ENCODE assay signal across 8 cellular contexts in genomic region chr19:55656552-55656951, GRCh38. TPM values are rescaled to one million over a fixed set of nuclear protein-coding genes. Genes with fewer than 3 reads are reported as not detected.
DNase-seq lines count a peak whose midpoint lies in the region; TF ChIP-seq lines count a peak whose summit lies in the region.

No MANE protein-coding gene starts in this region.

- peaks cover 2% of the 10 kb centered on the region for H3K36me3 ChIP-seq in kidney epithelial cell (ENCODE audit: control insufficient read depth, insufficient read depth, low read length)
- peaks cover 28% of the 10 kb centered on the region for H3K36me3 ChIP-seq in thymus (ENCODE audit: control insufficient read depth, insufficient read depth)

- H3K27me3 ChIP-seq in kidney epithelial cell (ENCODE audit: control insufficient read depth, insufficient read depth, low read length): no peaks in the 10 kb centered on the region
- no peaks in the 10 kb centered on the region for H3K27me3 ChIP-seq in thymus (ENCODE audit: control insufficient read depth, insufficient read depth)

- peak overlapping the region; percentile 70 for H3K4me3 ChIP-seq in kidney epithelial cell (ENCODE audit: low read depth, low read length)
- peak overlapping the region; percentile 89 for H3K4me3 ChIP-seq in thymus (ENCODE audit: low read length)

- no peak for TF ChIP-seq CTCF in kidney epithelial cell (IDR thresholded peaks at IDR 0.05; ENCODE audit: insufficient read depth, low read length, poor library complexity, severe bottlenecking)

- no peaks in the 10 kb centered on the region for H3K9me3 ChIP-seq in thymus (ENCODE audit: control insufficient read depth)

- WGBS in thymus: 72% methylated on average over 7 of the region's 7 CpGs

- H3K4me1 ChIP-seq in thymus (ENCODE audit: control insufficient read depth, insufficient read depth, low read length): peaks cover 14% of the 10 kb centered on the region

- H3K27ac Mint-ChIP-seq in activated T-cell treated with anti-CD3 and anti-CD28 coated beads, Interleukin-2, amount 50 U/mL, for 24 hours: peak overlapping the region; percentile 98
- H3K27ac Mint-ChIP-seq in activated naive CD8-positive, alpha-beta T cell: peak overlapping the region; percentile 99

- no peaks in the 10 kb centered on the region for H3K27me3 Mint-ChIP-seq in activated T-cell treated with anti-CD3 and anti-CD28 coated beads, Interleukin-2, amount 50 U/mL, for 24 hours
- H3K27me3 Mint-ChIP-seq in activated naive CD8-positive, alpha-beta T cell: no peaks in the 10 kb centered on the region

- no peak for DNase-seq in activated T-cell treated with anti-CD3 and anti-CD28 coated beads, Interleukin-2, amount 50 U/mL, for 24 hours
- DNase-seq in activated T-cell treated with anti-CD3 and anti-CD28 coated beads, Interleukin-2, amount 50 U/mL, for 48 hours: no peak
- DNase-seq in kidney epithelial cell (ENCODE audit: low read depth): no peak
- DNase-seq in mucosa of gallbladder (ENCODE audit: low spot score): no peak
- DNase-seq in GM19240 (ENCODE audit: insufficient read length, low spot score): no peak
- no peak for DNase-seq in SHP77 treated with DMSO at 0.1 percent for 48 hours (lab: John Stamatoyannopoulos, UW)

- H3K27ac ChIP-seq in thymus (ENCODE audit: low read depth): no peak overlapping the region

- peak overlapping the region; percentile 93 for H3K4me3 Mint-ChIP-seq in activated T-cell treated with anti-CD3 and anti-CD28 coated beads, Interleukin-2, amount 50 U/mL, for 24 hours
- H3K4me3 Mint-ChIP-seq in activated naive CD8-positive, alpha-beta T cell: peak overlapping the region; percentile 98

- peaks cover 76% of the 10 kb centered on the region for H3K36me3 Mint-ChIP-seq in activated T-cell treated with anti-CD3 and anti-CD28 coated beads, Interleukin-2, amount 50 U/mL, for 24 hours (ENCODE audit: low read depth)
- peaks cover 13% of the 10 kb centered on the region for H3K36me3 Mint-ChIP-seq in activated naive CD8-positive, alpha-beta T cell

- H3K4me1 Mint-ChIP-seq in activated T-cell treated with anti-CD3 and anti-CD28 coated beads, Interleukin-2, amount 50 U/mL, for 24 hours (ENCODE audit: low read depth): peaks cover 41% of the 10 kb centered on the region
- H3K4me1 Mint-ChIP-seq in activated naive CD8-positive, alpha-beta T cell (ENCODE audit: low read depth): peaks cover 21% of the 10 kb centered on the region

- no peaks in the 10 kb centered on the region for H3K9me3 Mint-ChIP-seq in activated T-cell treated with anti-CD3 and anti-CD28 coated beads, Interleukin-2, amount 50 U/mL, for 24 hours
- no peaks in the 10 kb centered on the region for H3K9me3 Mint-ChIP-seq in activated naive CD8-positive, alpha-beta T cell (ENCODE audit: low read depth)

RNA-seq across cellular contexts. Expression of gene U2AF2, which starts 1.7 kb away (rescaled TPM):
- total RNA-seq in kidney epithelial cell (153 and 164 TPM in 2 replicates), mucosa of gallbladder (202 TPM)
- polyA plus RNA-seq in thymus: 123 TPM

RNA-seq across cellular contexts. Expression of gene CCDC106, which starts 8.5 kb away (rescaled TPM):
- total RNA-seq in kidney epithelial cell: 12.0 and 12.2 TPM in 2 replicates
- polyA plus RNA-seq in thymus: 17.2 TPM
- 18.4 TPM for total RNA-seq in mucosa of gallbladder

RNA-seq across cellular contexts. Expression of gene ZNF581, which starts 13.1 kb away (rescaled TPM):
- total RNA-seq in kidney epithelial cell: 36.9 and 41.8 TPM in 2 replicates
- 22.9 TPM for polyA plus RNA-seq in thymus
- total RNA-seq in mucosa of gallbladder: 22.2 TPM

RNA-seq across cellular contexts. Expression of gene ZNF580, which starts 15.8 kb away (rescaled TPM):
- total RNA-seq in kidney epithelial cell (10.1 and 10.4 TPM in 2 replicates), mucosa of gallbladder (47.3 TPM)
- 32.9 TPM for polyA plus RNA-seq in thymus

RNA-seq across cellular contexts. Expression of gene EPN1, which starts 18.5 kb away (rescaled TPM):
- total RNA-seq in kidney epithelial cell (155 and 186 TPM in 2 replicates), mucosa of gallbladder (172 TPM)
- polyA plus RNA-seq in thymus: 34.6 TPM
